ENCODE assay signal across 1 cellular context in genomic region chr14:62914025-62914424, GRCh38.
TF ChIP-seq lines count a peak whose summit lies in the region.

No MANE protein-coding gene starts in this region.

TF ChIP-seq in SK-N-SH treated with all-trans-retinoic acid at 6 μM for 48 hours, 23 proteins besides CTCF, POLR2A, EP300 and RAD21 (continued from another document):
- TF ChIP-seq POU6F1 (CRISPR knock-in tag; IDR thresholded peaks at IDR 0.05; ENCODE audit: borderline replicate concordance, low read depth) = no peak
